ENCODE assay signal across 12 cellular contexts in genomic region chr16:56371383-56371937, GRCh38. TPM values are rescaled to one million over a fixed set of nuclear protein-coding genes. Genes with fewer than 3 reads are reported as not detected.
A peak's percentile ranks its signal among the peaks of the same experiment; 100 is the strongest.
DNase-seq lines count a peak whose midpoint lies in the region; ATAC-seq, FAIRE-seq and TF ChIP-seq lines count a peak whose summit lies in the region.
"Had no signal": no experiment of that assay in that cellular context is flagged by ENCODE, and none has a peak within 500 bp of the region (broad histone marks: within the 10 kb centered on the region; RNA-seq: fewer than 3 reads in every experiment).

No MANE protein-coding gene starts in this region.

- no peak for TF ChIP-seq POLR2A in A549 (IDR thresholded peaks at IDR 0.05; ENCODE audit: low read length)

- H3K9ac ChIP-seq in keratinocyte (ENCODE audit: control insufficient read depth, extremely low read depth, insufficient read depth, low read length): no peak overlapping the region

- dilution Hi-C loops in keratinocyte (cut with MboI; ENCODE audit: extremely low pct_ligation_motif_present, low sequenced_read_pairs): no loop called here

- CTCF ChIA-PET in A549 (lab: Yijun Ruan, JAX) (interaction anchor here (0.5 to 3.8 kb wide), 4 partner anchors 12 to 74 kb away, joined by 3 to 24 read pairs (median 4); no protein-coding TSS in a partner anchor), PC-9 (lab: Charles Lee) (interaction anchor here (1.2 kb wide), 1 partner anchor 47 kb away, joined by 4 read pairs; no protein-coding TSS in a partner anchor)

- H3F3A ChIP-seq in PC-9 (ENCODE audit: insufficient read depth, low read depth): peaks cover 34% of the 10 kb centered on the region; the same call in 1 of the 2 replicates

- 73% methylated on average over 3 of the region's 3 CpGs for WGBS in A549 (ENCODE audit: missing lambda C conversion rate)
- 71 to 82% methylated on average over 3 of the region's 3 CpGs for WGBS in pancreas, 2 donors

- peaks cover 15% of the 10 kb centered on the region; the same call in 1 of the 2 replicates for H3K36me3 ChIP-seq in PC-9 (ENCODE audit: low read depth)
- peaks cover 9 to 10% of the 10 kb centered on the region in 2 experiments for H3K36me3 ChIP-seq in keratinocyte (ENCODE audit: control insufficient read depth in 2 of 2, extremely low read depth in 1 of 2, insufficient read depth in 2 of 2, low read length in 2 of 2)
- H3K36me3 ChIP-seq in pancreas: peaks cover 0 to 12% (median 0%) of the 10 kb centered on the region in 3 donors

- H2AFZ ChIP-seq in PC-9: no peak overlapping the region
- no peak overlapping the region for H2AFZ ChIP-seq in keratinocyte (ENCODE audit: control insufficient read depth, low read length)

- intact Hi-C loops in PC-9 (cut with micrococcal nuclease; ENCODE audit: unreplicated experiment): loop anchor here (5.0 kb wide), 1 partner anchor 869 kb away; no protein-coding TSS in a partner anchor
- intact Hi-C loops in pancreas (cut with DNase I): no loop called here

- TF ChIP-seq EP300 in A549 (IDR thresholded peaks at IDR 0.05): no peak

- peaks cover under 1% of the 10 kb centered on the region; the same call in 1 of the 2 replicates for H4K20me1 ChIP-seq in PC-9 (ENCODE audit: insufficient read depth)
- H4K20me1 ChIP-seq in keratinocyte (ENCODE audit: control insufficient read depth, extremely low read depth, insufficient read depth, low read length): no peaks in the 10 kb centered on the region

- DNase-seq in A549 (ENCODE audit: low read depth in 1 of 2, low spot score in 1 of 2) (no peak), PC-9 (peak in 1 of 2 experiments; percentile 33), keratinocyte (ENCODE audit: low read depth, low spot score) (no peak), pancreas (peak in 1 of 6 donors; percentile 6), NCI-H446 treated with DMSO at 0.1 percent for 48 hours (lab: John Stamatoyannopoulos, UW) (no peak), SIG-M5 treated with dmso at 0.1 percent for 504 hours (lab: John Stamatoyannopoulos, UW; ENCODE audit: unreplicated experiment) (no peak), T1000 (lab: John Stamatoyannopoulos, UW) (no peak)
- DNase-seq: NCI-H748 treated with DMSO at 0.1 percent for 48 hours had no signal

- H3K27me3 ChIP-seq in PC-9 (ENCODE audit: insufficient read depth, low read depth) (no peaks in the 10 kb centered on the region), keratinocyte (ENCODE audit: control insufficient read depth, extremely low read depth, insufficient read depth, low read length) (no peaks in the 10 kb centered on the region), pancreas (no peaks in the 10 kb centered on the region)
- H3K27me3 ChIP-seq: cardiac muscle cell, neutrophil had no signal

- H3K9me3 ChIP-seq in A549 (no peaks in the 10 kb centered on the region), PC-9 (ENCODE audit: insufficient read depth, low read depth) (no peaks in the 10 kb centered on the region), keratinocyte (ENCODE audit: control insufficient read depth, low read depth, low read length) (no peaks in the 10 kb centered on the region), pancreas (no peaks in the 10 kb centered on the region)
- H3K9me3 ChIP-seq: lower lobe of right lung, neutrophil had no signal

- H3K27ac ChIP-seq in A549 (peak overlapping the region; percentile 51 to 62; a peak in 5 of 6 replicates), PC-9 (peak overlapping the region; percentile 49), keratinocyte (ENCODE audit: control insufficient read depth, insufficient read depth, low read length) (no peak overlapping the region), pancreas (peak overlapping the region in 3 of 4 donors; percentile 48 to 66 (median 56))
- H3K27ac ChIP-seq: cardiac muscle cell, lower lobe of right lung, neutrophil had no signal

- FAIRE-seq in A549 (lab: Jason Lieb, UNC) (no peak), keratinocyte (lab: Jason Lieb, UNC) (peak; percentile 69), pancreas (lab: Jason Lieb, UNC) (no peak)

- peak overlapping the region; percentile 53 for H3K4me2 ChIP-seq in A549
- peak overlapping the region; percentile 43 for H3K4me2 ChIP-seq in PC-9
- H3K4me2 ChIP-seq in keratinocyte (ENCODE audit: control insufficient read depth, extremely low read depth, insufficient read depth, low read depth, low read length): no peak overlapping the region

- H3K4me3 ChIP-seq in A549: no peak overlapping the region
- H3K4me3 ChIP-seq in PC-9: no peak overlapping the region
- H3K4me3 ChIP-seq in keratinocyte (ENCODE audit: control insufficient read depth in 2 of 3, extremely low read depth in 1 of 3, insufficient read depth in 2 of 3, low read depth in 1 of 3, low read length in 3 of 3): no peak overlapping the region
- no peak overlapping the region for H3K4me3 ChIP-seq in pancreas
- H3K4me3 ChIP-seq: cardiac muscle cell, lower lobe of right lung had no signal

- ATAC-seq in A549 (peak; percentile 51 to 67; a peak in 4 of 6 replicates), pancreas (peak in 2 of 4 donors; percentile 5 to 21), HG03175 (IDR thresholded peaks at IDR 0.05; ENCODE audit: unreplicated experiment) (no peak)
- ATAC-seq: lower lobe of right lung had no signal

- H3K79me2 ChIP-seq in PC-9 (ENCODE audit: low read depth) (peaks cover 28% of the 10 kb centered on the region), keratinocyte (ENCODE audit: control insufficient read depth, insufficient read depth, low read length) (no peaks in the 10 kb centered on the region)

- POLR2A ChIA-PET in A549 (lab: Yijun Ruan, JAX) (no interaction called here), PC-9 (lab: Charles Lee; ENCODE audit: unreplicated experiment) (interaction anchor here (0.8 kb wide), 1 partner anchor 15 kb away, joined by 6 read pairs; no protein-coding TSS in a partner anchor)

- peaks cover 4% of the 10 kb centered on the region for H3K9me1 ChIP-seq in keratinocyte (ENCODE audit: control insufficient read depth, extremely low read depth, insufficient read depth, low read length)

- BruUV-seq in PC-9 (replicated peaks; lab: Mats Ljungman, UMichigan): no TSS peak

- H3K4me1 ChIP-seq in A549 (peaks cover 37% of the 10 kb centered on the region), PC-9 (replicated peaks; ENCODE audit: insufficient read depth) (peaks cover 45% of the 10 kb centered on the region), keratinocyte (ENCODE audit: control insufficient read depth, extremely low read depth, insufficient read depth, low read length) (peaks cover 17% of the 10 kb centered on the region), pancreas (peaks cover 13 to 18% (median 15%) of the 10 kb centered on the region in 3 donors)

- TF ChIP-seq CTCF in A549 (IDR thresholded peaks at IDR 0.05) (no peak), PC-9 (conservative IDR thresholded peaks at IDR 0.05) (no peak), keratinocyte (optimal IDR thresholded peaks at IDR 0.05 in 1 of 3, IDR thresholded peaks at IDR 0.05 in 1 of 3, conservative IDR thresholded peaks at IDR 0.05 in 1 of 3; ENCODE audit: extremely low read depth in 1 of 3, insufficient read depth in 2 of 3, low read length in 3 of 3) (no peak), pancreas (IDR thresholded peaks at IDR 0.05) (no peak)

- TF ChIP-seq RAD21 in A549 (conservative IDR thresholded peaks at IDR 0.05 in 1 of 2, IDR thresholded peaks at IDR 0.05 in 1 of 2): no peak

- no peaks in the 10 kb centered on the region for H3K9me2 ChIP-seq in PC-9 (ENCODE audit: insufficient read depth)

TF ChIP-seq in A549, 52 proteins besides CTCF, POLR2A, EP300 and RAD21:
- TF ChIP-seq NPAS2 (CRISPR knock-in tag; IDR thresholded peaks at IDR 0.05; ENCODE audit: borderline replicate concordance) (no peak), E2F6 (IDR thresholded peaks at IDR 0.05; ENCODE audit: borderline replicate concordance, low read depth) (no peak), POLR2AphosphoS2 (conservative IDR thresholded peaks at IDR 0.05; ENCODE audit: low read length) (no peak), CBX8 (IDR thresholded peaks at IDR 0.05) (no peak), GATA3 (IDR thresholded peaks at IDR 0.05; ENCODE audit: borderline replicate concordance) (no peak), HOXB13 (CRISPR knock-in tag; IDR thresholded peaks at IDR 0.05; ENCODE audit: low read depth) (no peak), ZC3H11A (IDR thresholded peaks at IDR 0.05) (no peak), ZFP36 (IDR thresholded peaks at IDR 0.05; ENCODE audit: borderline replicate concordance, partially characterized antibody) (no peak), JUN (IDR thresholded peaks at IDR 0.05) (no peak)
- TF ChIP-seq, protein P1, sequence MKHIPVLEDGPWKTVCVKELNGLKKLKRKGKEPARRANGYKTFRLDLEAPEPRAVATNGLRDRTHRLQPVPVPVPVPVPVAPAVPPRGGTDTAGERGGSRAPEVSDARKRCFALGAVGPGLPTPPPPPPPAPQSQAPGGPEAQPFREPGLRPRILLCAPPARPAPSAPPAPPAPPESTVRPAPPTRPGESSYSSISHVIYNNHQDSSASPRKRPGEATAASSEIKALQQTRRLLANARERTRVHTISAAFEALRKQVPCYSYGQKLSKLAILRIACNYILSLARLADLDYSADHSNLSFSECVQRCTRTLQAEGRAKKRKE (CRISPR knock-in tag; IDR thresholded peaks at IDR 0.05; ENCODE audit: low read depth): no peak

RNA-seq across cellular contexts. Expression of gene AMFR, which starts 53.9 kb away (rescaled TPM):
- polyA plus RNA-seq in A549 (2011; rRNA removed): 88.5 and 92.8 TPM in 2 replicates
- polyA plus RNA-seq in A549 (2012; cell fraction: cytosol; rRNA removed): 57.5 and 68.6 TPM in 2 replicates
- 92.4 and 94.5 TPM in 2 replicates for polyA plus RNA-seq in A549 (2012; cell fraction: nucleus; rRNA removed)
- polyA plus RNA-seq in A549 (2017; fragmentation: RNase III; extraction: RNeasy Plus Mini Kit Qiagen cat#74134 plus additional on column Dnase treatment): 61.3 to 68.9 TPM (median 68.6 TPM) in 3 replicates
- polyA minus RNA-seq in A549 (2011; rRNA and poly(A)+ RNA removed): 473 and 499 TPM in 2 replicates
- 89.4 and 132 TPM in 2 replicates for total RNA-seq in PC-9 (2021)
- 36.9 to 62.1 TPM (median 38.3 TPM) in 3 replicates for polyA plus RNA-seq in keratinocyte
- polyA plus RNA-seq in keratinocyte (2011; ENCODE audit: low read depth): 54.4 TPM
- polyA plus RNA-seq in keratinocyte (2011; cell fraction: cytosol; rRNA removed): 43.4 and 52.3 TPM in 2 replicates
- polyA plus RNA-seq in keratinocyte (2011; cell fraction: nucleus; rRNA removed): 58.6 and 64.9 TPM in 2 replicates
- 60.0 and 75.0 TPM in 2 replicates for polyA plus RNA-seq in keratinocyte (2012; ENCODE audit: low replicate concordance)
- 213 to 443 TPM (median 219 TPM) in 3 replicates for polyA minus RNA-seq in keratinocyte
- 197 TPM for polyA minus RNA-seq in keratinocyte (2011; cell fraction: cytosol; rRNA and poly(A)+ RNA removed)
- 115 and 161 TPM in 2 replicates for polyA minus RNA-seq in keratinocyte (2011; cell fraction: nucleus; rRNA and poly(A)+ RNA removed)
- total RNA-seq in pancreas: 10 to 100 TPM; 43.9 to 64.2 (median 52.8) TPM
- 10 to 100 TPM; 29.2 to 37.4 TPM for polyA plus RNA-seq in pancreas
